Comparison of ENCODE assay signal across 20 cellular contexts in genomic region chr5:127324756-127325155, GRCh38. TPM values are rescaled to one million over a fixed set of nuclear protein-coding genes. Genes with fewer than 3 reads are reported as not detected.
"Had no signal": no experiment of that assay in that cellular context is flagged by ENCODE, and none has a peak within 500 bp of the region (broad histone marks: within the 10 kb centered on the region; RNA-seq: fewer than 3 reads in every experiment).

No MANE protein-coding gene starts in this region.

- H3K4me2 ChIP-seq: smooth muscle cell had no signal

- H3K9me3 ChIP-seq: left ventricle myocardium inferior, mucosa of descending colon, ovary, right atrium auricular region, right lobe of liver, tibial nerve, uterus had no signal

- H3K27ac ChIP-seq: left ventricle myocardium inferior, ovary, right atrium auricular region, right lobe of liver, tibial nerve, uterus had no signal

- DNase-seq: islet precursor cell; left ventricle myocardium inferior; midbrain; mucosa of descending colon; naive thymus-derived CD4-positive, alpha-beta T cell; ovary; right lobe of liver; stimulated activated CD4-positive, alpha-beta T cell treated with anti-CD3 and anti-CD28 coated beads, Interleukin-1b, Interleukin-23, amount 100 ng/mL, for 48 hours; stimulated activated CD4-positive, alpha-beta T cell treated with anti-CD3 and anti-CD28 coated beads, Interleukin-2, amount 100 ng/mL, for 48 hours; stimulated activated CD4-positive, alpha-beta T cell treated with anti-CD3 and anti-CD28 coated beads, Interleukin-4, amount 100 ng/mL, for 4 hours; stimulated activated CD8-positive, alpha-beta memory T cell treated with anti-CD3 and anti-CD28 coated beads, Interleukin-4, amount 100 ng/mL, for 48 hours; stimulated activated naive CD4-positive, alpha-beta T cell treated with Interleukin-2 at 50 U/mL for 16 hours; stimulated activated naive CD8-positive, alpha-beta T cell treated with anti-CD3 and anti-CD28 coated beads, Interleukin-15, amount 100 ng/mL, for 72 hours; substantia nigra; uterus had no signal

- H3K27me3 ChIP-seq: ovary, right atrium auricular region, right lobe of liver, tibial nerve, uterus had no signal

- H3K4me3 ChIP-seq: left ventricle myocardium inferior, lung, mucosa of descending colon, ovary, right atrium auricular region, right lobe of liver, smooth muscle cell, tibial nerve, uterus had no signal

- H3K36me3 ChIP-seq: left ventricle myocardium inferior, ovary, right atrium auricular region, right lobe of liver, tibial nerve, uterus had no signal

- H3K4me1 ChIP-seq: left ventricle myocardium inferior, right atrium auricular region, right lobe of liver, uterus had no signal

RNA-seq across cellular contexts. Expression of gene MEGF10, which starts 34.2 kb away (rescaled TPM):
- total RNA-seq: naive thymus-derived CD4-positive, alpha-beta T cell; natural killer cell treated with Interleukin-12 subunit alpha and Interleukin-12 subunit beta and Interleukin-15 and Interleukin-18, amount 100 ng/mL, for 72 hours had no signal
- polyA plus RNA-seq: naive thymus-derived CD4-positive, alpha-beta T cell had no signal
